ENCODE assay signal across 30 cellular contexts in the genomic region with DNA sequence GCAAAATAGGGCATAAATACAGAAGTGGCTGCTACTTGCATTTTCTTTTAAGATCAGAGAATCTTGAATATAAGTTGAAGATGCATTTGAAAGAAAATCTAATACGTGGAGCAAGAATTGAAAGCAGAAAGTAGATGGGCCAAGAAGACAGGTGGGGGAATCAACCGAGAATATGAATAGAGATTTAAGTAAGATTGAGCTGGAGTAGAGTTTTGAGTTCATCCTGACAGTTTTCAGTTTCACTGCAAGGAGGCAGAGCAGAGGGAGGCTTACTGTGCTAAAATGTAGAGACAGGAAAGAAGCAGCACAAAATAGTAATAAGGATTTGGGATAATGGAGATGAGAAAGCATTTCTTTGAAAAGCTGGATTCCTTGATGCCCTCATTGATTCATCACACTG.
A peak's percentile ranks its signal among the peaks of the same experiment; 100 is the strongest.
DNase-seq lines count a peak whose midpoint lies in the region; ATAC-seq, FAIRE-seq and TF ChIP-seq lines count a peak whose summit lies in the region.
"Had no signal": no experiment of that assay in that cellular context is flagged by ENCODE, and none has a peak within 500 bp of the region (broad histone marks: within the 10 kb centered on the region; RNA-seq: fewer than 3 reads in every experiment).

No MANE protein-coding gene starts in this region.

- no peak overlapping the region for H3K4me2 ChIP-seq in IMR-90 (ENCODE audit: low read depth, low read length)
- no peak overlapping the region for H3K4me2 ChIP-seq in astrocyte (ENCODE audit: low read length)
- H3K4me2 ChIP-seq: A549 had no signal

- H3K9me3 ChIP-seq in IMR-90 (ENCODE audit: control insufficient read depth, insufficient read depth, low read length) (no peaks in the 10 kb centered on the region), astrocyte (ENCODE audit: insufficient read depth, low read depth, low read length) (no peaks in the 10 kb centered on the region)
- H3K9me3 ChIP-seq: A549, MG63 had no signal

- H3K27me3 ChIP-seq in IMR-90 (ENCODE audit: control insufficient read depth, insufficient read depth, low read length) (no peaks in the 10 kb centered on the region), astrocyte (ENCODE audit: insufficient read depth, low read length) (no peaks in the 10 kb centered on the region)
- H3K27me3 ChIP-seq: MG63 had no signal

- POLR2A ChIA-PET in IMR-90 (lab: Charles Lee; ENCODE audit: unreplicated experiment) = no interaction called here

- no peak for DNase-seq in activated naive CD4-positive, alpha-beta T cell treated with anti-CD3 and anti-CD28 coated beads, Interleukin-2, amount 50 U/mL, for 16 hours
- DNase-seq in IMR-90 = no peak
- no peak for DNase-seq in astrocyte (ENCODE audit: low read depth)
- no peak for DNase-seq in amniotic stem cell (lab: John Stamatoyannopoulos, UW)
- no peak for DNase-seq in NCI-H446 treated with DMSO at 0.1 percent for 48 hours (lab: John Stamatoyannopoulos, UW)
- DNase-seq: AML-193; C1 segment of cervical spinal cord; CD8-positive, alpha-beta memory T cell; DMS 273 treated with DMSO at 0.1 percent for 48 hours; DMS79; GF-D8; MG63; NCI-H1092; NCI-H1417 treated with DMSO at 0.1 percent for 48 hours; NCI-H1694 treated with DMSO at 0.1 percent for 48 hours; NCI-H2081; NCI-H2227 treated with DMSO at 0.1 percent for 48 hours; NCI-H510A; NCI-H69; SHP77 had no signal

- intact Hi-C loops in IMR-90 (cut with micrococcal nuclease) = no loop called here

- no peak overlapping the region for H3K14ac ChIP-seq in IMR-90 (replicated peaks; ENCODE audit: low read depth, low read length)

- H3K36me3 Mint-ChIP-seq in activated naive CD4-positive, alpha-beta T cell treated with anti-CD3 and anti-CD28 coated beads, Interleukin-2, amount 50 U/mL, for 24 hours = no peaks in the 10 kb centered on the region
- no peaks in the 10 kb centered on the region for H3K36me3 Mint-ChIP-seq in astrocyte (ENCODE audit: low read depth, unreplicated experiment)
- H3K36me3 Mint-ChIP-seq: CD8-positive, alpha-beta memory T cell had no signal

- H4K91ac ChIP-seq in IMR-90 (ENCODE audit: insufficient read depth, low read depth, low read length) = no peak overlapping the region

- TF ChIP-seq CTCF in IMR-90 (conservative IDR thresholded peaks at IDR 0.05; ENCODE audit: low read depth, low read length) (no peak), astrocyte (IDR thresholded peaks at IDR 0.05; ENCODE audit: insufficient read depth, low read depth, low read length) (no peak)

- H3K18ac ChIP-seq in IMR-90 (ENCODE audit: low read depth, low read length) = peak overlapping the region; percentile 29; the same call in 1 of the 2 replicates

- H3K56ac ChIP-seq in IMR-90 (ENCODE audit: extremely low read depth, insufficient read depth, low read length) = no peak overlapping the region

- H2BK15ac ChIP-seq in IMR-90 (ENCODE audit: low read depth, low read length) = 0 out of 3 replicates have a peak overlapping the region, but pooled peaks have one; percentile 72

- CTCF ChIA-PET in IMR-90 (lab: Yijun Ruan, JAX) = interaction anchor here (0.8 kb wide), 1 partner anchor 145 kb away, joined by 3 read pairs; no protein-coding TSS in a partner anchor

- no peak for TF ChIP-seq RAD21 in IMR-90 (IDR thresholded peaks at IDR 0.05; ENCODE audit: low read length)

- dilution Hi-C loops in IMR-90 (cut with HindIII; ENCODE audit: low sequenced_read_pairs, unreplicated experiment) = no loop called here

- peak; percentile 20 for FAIRE-seq in astrocyte (lab: Jason Lieb, UNC)
- FAIRE-seq: A549, GM12891, GM19239, H54, HepG2, K562 had no signal

- H4K8ac ChIP-seq in IMR-90 (ENCODE audit: low read depth in 2 of 2, low read length in 2 of 2) = no peak overlapping the region

- no peaks in the 10 kb centered on the region for H3K27me3 Mint-ChIP-seq in activated naive CD4-positive, alpha-beta T cell treated with anti-CD3 and anti-CD28 coated beads, Interleukin-2, amount 50 U/mL, for 24 hours
- H3K27me3 Mint-ChIP-seq in astrocyte (ENCODE audit: low read depth, unreplicated experiment) = no peaks in the 10 kb centered on the region

- H3K4me3 Mint-ChIP-seq in activated naive CD4-positive, alpha-beta T cell treated with anti-CD3 and anti-CD28 coated beads, Interleukin-2, amount 50 U/mL, for 24 hours = no peak overlapping the region
- no peak overlapping the region for H3K4me3 Mint-ChIP-seq in astrocyte (ENCODE audit: unreplicated experiment)
- H3K4me3 Mint-ChIP-seq: CD8-positive, alpha-beta memory T cell had no signal

- H3K9me1 ChIP-seq in IMR-90 (ENCODE audit: insufficient read depth, low read length) = peaks cover 9% of the 10 kb centered on the region

- 0 out of 2 replicates have a peak overlapping the region, but pooled peaks have one; percentile 43 for H3K4ac ChIP-seq in IMR-90 (ENCODE audit: low read depth, low read length)

- ATAC-seq in IMR-90 (ENCODE audit: low read depth) = no peak
- no peak for ATAC-seq in HG02571 (IDR thresholded peaks at IDR 0.05; ENCODE audit: unreplicated experiment)
- ATAC-seq: A549, HepG2, K562, Panc1 had no signal

- in situ Hi-C loops in IMR-90 (cut with MboI; ENCODE audit: low sequenced_read_pairs) = no loop called here

- TF ChIP-seq POLR2A in IMR-90 (IDR thresholded peaks at IDR 0.05; ENCODE audit: low read depth, low read length) = no peak

- no peaks in the 10 kb centered on the region for H3K9me3 Mint-ChIP-seq in activated naive CD4-positive, alpha-beta T cell treated with anti-CD3 and anti-CD28 coated beads, Interleukin-2, amount 50 U/mL, for 24 hours
- no peaks in the 10 kb centered on the region for H3K9me3 Mint-ChIP-seq in astrocyte (ENCODE audit: unreplicated experiment)

- WGBS in IMR-90 (ENCODE audit: extremely low coverage in 2 of 2, insufficient read length in 1 of 2), 2 experiments = 100% methylated on average over 2 of the region's 2 CpGs; no CpG with 5 or more reads in 1 of the 2 experiments

- peaks cover 8% of the 10 kb centered on the region for H3K4me1 ChIP-seq in IMR-90 (ENCODE audit: control insufficient read depth, insufficient read depth, low read length)
- H3K4me1 ChIP-seq in astrocyte (ENCODE audit: insufficient read depth, low read length) = peaks cover 20% of the 10 kb centered on the region

- H2BK20ac ChIP-seq in IMR-90 (ENCODE audit: low read depth, low read length) = peak overlapping the region; percentile 73; the same call in 1 of the 2 replicates

- H3K27ac Mint-ChIP-seq in activated naive CD4-positive, alpha-beta T cell treated with anti-CD3 and anti-CD28 coated beads, Interleukin-2, amount 50 U/mL, for 24 hours = peak overlapping the region; percentile 66
- no peak overlapping the region for H3K27ac Mint-ChIP-seq in astrocyte (ENCODE audit: unreplicated experiment)
- H3K27ac Mint-ChIP-seq: CD8-positive, alpha-beta memory T cell had no signal

- H3K27ac ChIP-seq in IMR-90 (ENCODE audit: insufficient read depth, low read length) (no peak overlapping the region), astrocyte (ENCODE audit: low read depth, low read length) (no peak overlapping the region)
- H3K27ac ChIP-seq: A549, RWPE1 had no signal

- no peak overlapping the region for H3K9ac ChIP-seq in IMR-90 (ENCODE audit: low read depth, low read length)
- H3K9ac ChIP-seq in astrocyte (ENCODE audit: low read length) = no peak overlapping the region

- H2AK5ac ChIP-seq in IMR-90 (ENCODE audit: low read depth, low read length) = no peak overlapping the region

- H2AFZ ChIP-seq in IMR-90 (replicated peaks; ENCODE audit: low read length, poor library complexity) = no peak overlapping the region
- H2AFZ ChIP-seq in astrocyte (ENCODE audit: low read depth, low read length) = no peak overlapping the region

- H4K5ac ChIP-seq in IMR-90 (ENCODE audit: low read depth, low read length) = peak overlapping the region; percentile 20; the same call in 1 of the 2 replicates

- H3K4me3 ChIP-seq in IMR-90 (ENCODE audit: insufficient read depth, low read depth, low read length) (no peak overlapping the region), astrocyte (ENCODE audit: insufficient read depth, low read depth, low read length) (no peak overlapping the region)
- H3K4me3 ChIP-seq: A549, K562, MG63 had no signal

- H4K20me1 ChIP-seq in IMR-90 (ENCODE audit: insufficient read depth, low read length) = no peaks in the 10 kb centered on the region
- H4K20me1 ChIP-seq in astrocyte (ENCODE audit: insufficient read depth, low read length) = no peaks in the 10 kb centered on the region

- no peaks in the 10 kb centered on the region for H3K79me1 ChIP-seq in IMR-90 (ENCODE audit: low read depth in 1 of 2, low read length in 2 of 2)

- H2BK5ac ChIP-seq in IMR-90 (ENCODE audit: low read depth, low read length, poor library complexity, severe bottlenecking) = no peak overlapping the region

- no peak overlapping the region for H2AK9ac ChIP-seq in IMR-90 (replicated peaks; ENCODE audit: low read depth, low read length, poor library complexity)

- H3K79me2 ChIP-seq in astrocyte (ENCODE audit: insufficient read depth, low read length) = no peaks in the 10 kb centered on the region

- H3K23ac ChIP-seq in IMR-90 (ENCODE audit: low read depth, low read length) = no peak overlapping the region

- H2BK120ac ChIP-seq in IMR-90 (ENCODE audit: low read depth, low read length) = peak overlapping the region; percentile 69; the same call in 1 of the 2 replicates

- no TSS peak for BruUV-seq in IMR-90 (replicated peaks; lab: Mats Ljungman, UMichigan)

- peaks cover 64% of the 10 kb centered on the region for H3K4me1 Mint-ChIP-seq in activated naive CD4-positive, alpha-beta T cell treated with anti-CD3 and anti-CD28 coated beads, Interleukin-2, amount 50 U/mL, for 24 hours
- H3K4me1 Mint-ChIP-seq in astrocyte (ENCODE audit: low read depth, unreplicated experiment) = peaks cover 44% of the 10 kb centered on the region

- H3K36me3 ChIP-seq in IMR-90 (ENCODE audit: control insufficient read depth, insufficient read depth, low read length) (no peaks in the 10 kb centered on the region), astrocyte (ENCODE audit: insufficient read depth, low read length) (no peaks in the 10 kb centered on the region)
- H3K36me3 ChIP-seq: MG63 had no signal

TF ChIP-seq in IMR-90, 13 proteins besides CTCF, POLR2A, EP300 and RAD21 (continues in another document):
- TF ChIP-seq MXI1 (IDR thresholded peaks at IDR 0.05; ENCODE audit: borderline replicate concordance, low read depth, low read length) = no peak
- no peak for TF ChIP-seq CEBPB (IDR thresholded peaks at IDR 0.05; ENCODE audit: low read depth, low read length)
- TF ChIP-seq NFE2L2 (IDR thresholded peaks at IDR 0.05; ENCODE audit: low read depth, low read length) = no peak
- TF ChIP-seq MAZ (IDR thresholded peaks at IDR 0.05; ENCODE audit: borderline replicate concordance, low read depth, low read length) = no peak
- TF ChIP-seq RFX5 (IDR thresholded peaks at IDR 0.05; ENCODE audit: low read depth, low read length) = no peak
